Comparison of ENCODE assay signal across 7 cellular contexts in the genomic region with DNA sequence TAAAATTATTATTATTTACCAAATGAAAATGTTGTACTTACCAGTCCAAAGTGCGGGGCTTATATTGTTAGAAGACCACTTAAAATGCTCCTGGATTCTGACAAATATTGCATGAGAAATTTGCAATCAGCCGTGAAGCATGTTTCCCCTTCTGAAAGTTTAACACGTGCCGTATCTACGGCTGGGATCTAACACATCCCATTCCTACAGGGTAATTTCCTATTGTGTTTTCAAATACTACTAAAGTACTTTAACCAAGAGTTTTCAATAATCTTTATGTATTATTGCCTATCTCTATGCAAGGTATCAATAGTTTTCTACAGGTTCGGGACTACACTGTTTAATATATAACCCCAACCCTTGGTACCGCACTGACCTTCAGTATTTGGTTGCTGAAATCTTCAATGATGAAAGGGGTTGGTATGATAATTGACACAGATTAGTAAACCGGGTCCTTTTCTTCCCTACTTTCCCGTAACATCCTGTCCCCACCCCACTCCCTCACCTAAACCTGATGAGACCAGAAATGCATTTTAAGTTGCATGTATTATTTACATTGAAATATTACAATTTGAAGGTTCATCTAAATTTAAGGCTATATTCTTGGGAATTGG. TPM values are rescaled to one million over a fixed set of nuclear protein-coding genes. Genes with fewer than 3 reads are reported as not detected.
DNase-seq lines count a peak whose midpoint lies in the region; ATAC-seq and TF ChIP-seq lines count a peak whose summit lies in the region.

No MANE protein-coding gene starts in this region.

- H3K9ac ChIP-seq in H9 (ENCODE audit: extremely low read depth, insufficient read length, low read length) (peak overlapping the region; percentile 7), fibroblast of lung (ENCODE audit: insufficient read depth, low read length) (peak overlapping the region; percentile 17)

- no peak overlapping the region for H3K23ac ChIP-seq in H9 (ENCODE audit: insufficient read length, low read depth, low read length)

- H3K4me2 ChIP-seq in H9 (ENCODE audit: insufficient read depth, insufficient read length, low read length) (peak overlapping the region; percentile 1), fibroblast of lung (ENCODE audit: extremely low read depth, insufficient read depth, low read length) (peak overlapping the region; percentile 32)

- TF ChIP-seq CTCF in H9 (conservative IDR thresholded peaks at IDR 0.05) = no peak
- TF ChIP-seq CTCF in fibroblast of lung (conservative IDR thresholded peaks at IDR 0.05 in 1 of 2, IDR thresholded peaks at IDR 0.05 in 1 of 2; ENCODE audit: low read depth in 1 of 2, low read length in 2 of 2) = no peak

- H3K9me3 ChIP-seq in H9 (ENCODE audit: control insufficient read depth, low read depth, low read length) = peaks cover 27% of the 10 kb centered on the region
- no peaks in the 10 kb centered on the region for H3K9me3 ChIP-seq in fibroblast of lung (ENCODE audit: control insufficient read depth, insufficient read depth, low read depth, low read length)

- no peaks in the 10 kb centered on the region for H3K79me1 ChIP-seq in H9 (ENCODE audit: insufficient read depth, low read depth, low read length, poor library complexity, severe bottlenecking)

- no peak for DNase-seq in H9
- peak; percentile 2 for DNase-seq in SK-MEL-5 (ENCODE audit: low read depth, low spot score)
- peak; percentile 1 to 8 for DNase-seq in fibroblast of lung (ENCODE audit: low read depth in 2 of 2)
- peak; percentile 0 for DNase-seq in putamen (ENCODE audit: low spot score)
- no peak for DNase-seq in occipital lobe (lab: John Stamatoyannopoulos, UW)
- DNase-seq in activated CD4-positive, alpha-beta T cell treated with anti-CD3 and anti-CD28 coated beads for 48 hours = no peak

- no peak overlapping the region for H2BK12ac ChIP-seq in H9 (ENCODE audit: insufficient read length, low read depth, low read length)

- no peak overlapping the region for H2BK20ac ChIP-seq in H9 (ENCODE audit: low read depth, low read length, poor library complexity, severe bottlenecking)

- no CpG with 5 or more reads among the region's 9 CpGs for WGBS in H9 (ENCODE audit: extremely low coverage, insufficient read length, low lambda C conversion rate)

- no peak overlapping the region for H2BK15ac ChIP-seq in H9 (ENCODE audit: low read depth, low read length)

- peaks cover 5% of the 10 kb centered on the region for H3K23me2 ChIP-seq in H9 (ENCODE audit: insufficient read length, low read depth, low read length, poor library complexity, severe bottlenecking)

- H3K36me3 ChIP-seq in fibroblast of lung (ENCODE audit: control insufficient read depth, insufficient read depth, low read length) = no peaks in the 10 kb centered on the region

- no peak overlapping the region for H4K8ac ChIP-seq in H9 (replicated peaks; ENCODE audit: insufficient read length, low read depth, low read length)

- H2AK5ac ChIP-seq in H9 (ENCODE audit: insufficient read length, low read length) = no peak overlapping the region

- H3K27ac ChIP-seq in H9 (ENCODE audit: insufficient read length, low read depth, low read length) (no peak overlapping the region), fibroblast of lung (ENCODE audit: insufficient read depth, low read length) (peak overlapping the region; percentile 48)

- H3K4me1 ChIP-seq in H9 (ENCODE audit: insufficient read depth, low read length) (no peaks in the 10 kb centered on the region), fibroblast of lung (ENCODE audit: control insufficient read depth, extremely low read depth, insufficient read depth, low read length) (no peaks in the 10 kb centered on the region)

- H3K56ac ChIP-seq in H9 (ENCODE audit: insufficient read length, low read depth, low read length) = no peak overlapping the region

- no peak overlapping the region for H4K91ac ChIP-seq in H9 (ENCODE audit: insufficient read length, low read depth, low read length)

- no peak overlapping the region for H2BK120ac ChIP-seq in H9 (ENCODE audit: low read depth, low read length, poor library complexity, severe bottlenecking)

- no peak overlapping the region for H3K4ac ChIP-seq in H9 (ENCODE audit: low read depth, low read length)

- H3K27ac Mint-ChIP-seq in H9 = peak overlapping the region in 2 of 3 experiments; percentile 81 to 90; a peak in 4 of 7 replicates

- H4K20me1 ChIP-seq in H9 (ENCODE audit: control insufficient read depth, insufficient read depth, insufficient read length) (no peaks in the 10 kb centered on the region), fibroblast of lung (ENCODE audit: control insufficient read depth, extremely low read depth, insufficient read depth, low read length) (no peaks in the 10 kb centered on the region)

- H3K27me3 ChIP-seq in H9 (ENCODE audit: insufficient read depth, low read length) (no peaks in the 10 kb centered on the region), fibroblast of lung (ENCODE audit: control insufficient read depth, insufficient read depth, low read length) (no peaks in the 10 kb centered on the region)

- peak overlapping the region; percentile 51 to 74 (median 64) for H3K4me3 ChIP-seq in fibroblast of lung (replicated peaks in 1 of 4; ENCODE audit: control extremely low read depth in 1 of 4, insufficient read depth in 1 of 4, low read depth in 3 of 4, low read length in 4 of 4)

- no peaks in the 10 kb centered on the region for H3K27me3 Mint-ChIP-seq in H9 (ENCODE audit: low read depth)

- no peak overlapping the region for H3K14ac ChIP-seq in H9 (ENCODE audit: insufficient read depth, low read length)

- H2AFZ ChIP-seq in H9 (ENCODE audit: low read length) (no peak overlapping the region), fibroblast of lung (ENCODE audit: low read length) (peak overlapping the region; percentile 35)

- no peak overlapping the region for H4K5ac ChIP-seq in H9 (ENCODE audit: insufficient read length, low read depth, low read length)

- peaks cover 6 to 7% of the 10 kb centered on the region in 2 experiments; a peak in 1 of 4 replicates for H3K4me1 Mint-ChIP-seq in H9

- H3K18ac ChIP-seq in H9 (ENCODE audit: insufficient read length, low read depth, low read length) = no peak overlapping the region

- no peaks in the 10 kb centered on the region for H3K79me2 ChIP-seq in H9 (ENCODE audit: insufficient read depth, low read length)
- H3K79me2 ChIP-seq in fibroblast of lung (ENCODE audit: control insufficient read depth, insufficient read depth, low read length) = peaks cover 8% of the 10 kb centered on the region

- H2BK5ac ChIP-seq in H9 (ENCODE audit: insufficient read length, low read length) = no peak overlapping the region

- H3K36me3 Mint-ChIP-seq in H9 (ENCODE audit: insufficient read depth in 1 of 3, low read depth in 3 of 3) = peaks cover 3 to 6% (median 5%) of the 10 kb centered on the region in 3 experiments

- no peak for ATAC-seq in HG03520 (IDR thresholded peaks at IDR 0.05; ENCODE audit: unreplicated experiment)

- peak overlapping the region; percentile 86 to 94 for H3K4me3 Mint-ChIP-seq in H9

- in situ Hi-C loops in SK-MEL-5 (cut with HindIII; ENCODE audit: low pct_unique_long_range_greater_than_20kb, low sequenced_read_pairs) = no loop called here

- H3T11ph ChIP-seq in H9 (ENCODE audit: low read length) = no peak overlapping the region

- H3K9me3 Mint-ChIP-seq in H9 = peaks cover 48 to 67% of the 10 kb centered on the region in 2 experiments

RNA-seq across cellular contexts. Expression of a gene that starts 0.8 kb away (rescaled TPM):
- total RNA-seq in H9 (2021) = 46.4 and 54.3 TPM in 2 replicates
- 7.5 and 9.3 TPM in 2 replicates for total RNA-seq in SK-MEL-5 (2014; rRNA removed; shearing (Covaris generic))
- polyA plus RNA-seq in SK-MEL-5 (2015; cell fraction: cytosol; rRNA removed) = 3.7 and 4.9 TPM in 2 replicates
- 12.3 and 14.0 TPM in 2 replicates for polyA plus RNA-seq in SK-MEL-5 (2015; cell fraction: nucleus; rRNA removed)
- 9.0 and 12.4 TPM in 2 replicates for total RNA-seq in fibroblast of lung
- polyA plus RNA-seq in fibroblast of lung = 5.7 and 8.1 TPM in 2 replicates
- 2.6 and 3.9 TPM in 2 replicates for polyA plus RNA-seq in fibroblast of lung (2012)
- polyA minus RNA-seq in fibroblast of lung (ENCODE audit: low replicate concordance) = 1.4 and 5.8 TPM in 2 replicates
- total RNA-seq in occipital lobe = 43.5 TPM

Comparison
In these comparisons a context has a peak if more than half of its experiments do, and no peak if none do; other contexts are left out.
1. DNase-seq: peak in SK-MEL-5 (single experiment), fibroblast of lung (2 of 2) and putamen (single experiment); none in H9 (single experiment), occipital lobe (single experiment) and activated CD4-positive, alpha-beta T cell treated with anti-CD3 and anti-CD28 coated beads for 48 hours (single experiment).